12 cellular contexts compared by ENCODE assay signal in genomic region chr4:27011401-27011800, GRCh38.
"Had no signal": no experiment of that assay in that cellular context is flagged by ENCODE, and none has a peak within 500 bp of the region (broad histone marks: within the 10 kb centered on the region; RNA-seq: fewer than 3 reads in every experiment).

No MANE protein-coding gene starts in this region.

- ATAC-seq: psoas muscle; sciatic nerve; stimulated activated naive CD8-positive, alpha-beta T cell treated with anti-CD3 and anti-CD28 coated beads, Interleukin-15, Interleukin-2, amounts not matched to agents 100 U/mL and 50 U/mL, for 24 hours; T-cell; WTC11 had no signal

- H2AFZ ChIP-seq: hepatocyte had no signal

- H3K9me3 ChIP-seq: psoas muscle, suprapubic skin had no signal

- H3K27me3 ChIP-seq: hepatocyte, suprapubic skin had no signal

- H3K4me2 ChIP-seq: hepatocyte had no signal

- H3K79me2 ChIP-seq: hepatocyte had no signal

- H3K27ac ChIP-seq: hepatocyte, psoas muscle, suprapubic skin had no signal

- DNase-seq: activated CD4-positive, alpha-beta T cell treated with anti-CD3 and anti-CD28 coated beads for 48 hours; activated CD8-positive, alpha-beta memory T cell treated with anti-CD3 and anti-CD28 coated beads for 24 hours; activated naive CD4-positive, alpha-beta T cell treated with anti-CD3 and anti-CD28 coated beads, Interleukin-2, amount 10 ng/mL, durations not matched to agents 7 days and 5 days; kidney glomerular epithelial cell; nephron progenitor cell; psoas muscle; stimulated activated naive CD8-positive, alpha-beta T cell treated with anti-CD3 and anti-CD28 coated beads, Interleukin-15, Interleukin-2, amounts not matched to agents 100 U/mL and 50 U/mL, for 24 hours; T-cell had no signal

- H3K4me3 ChIP-seq: hepatocyte, psoas muscle, suprapubic skin had no signal
